Comparison of ENCODE assay signal across 9 cellular contexts in genomic region chr4:6710282-6710681, GRCh38. TPM values are rescaled to one million over a fixed set of nuclear protein-coding genes. Genes with fewer than 3 reads are reported as not detected.
DNase-seq lines count a peak whose midpoint lies in the region; ATAC-seq, FAIRE-seq and TF ChIP-seq lines count a peak whose summit lies in the region.
"Had no signal": no experiment of that assay in that cellular context is flagged by ENCODE, and none has a peak within 500 bp of the region (broad histone marks: within the 10 kb centered on the region; RNA-seq: fewer than 3 reads in every experiment).

No MANE protein-coding gene starts in this region.

- peak overlapping the region; percentile 81 for H2AFZ ChIP-seq in neuron (ENCODE audit: low read depth, low read length)

- peak overlapping the region; percentile 90 for H3K9ac ChIP-seq in ES-I3 (ENCODE audit: low read depth, low read length)

- no peak for TF ChIP-seq CTCF in LNCaP clone FGC (IDR thresholded peaks at IDR 0.05; ENCODE audit: control insufficient read depth, extremely low read depth, insufficient read depth)
- no peak for TF ChIP-seq CTCF in D721Med (IDR thresholded peaks at IDR 0.05; ENCODE audit: insufficient read depth, missing control alignments)

- H3K27me3 ChIP-seq in ectodermal cell (ENCODE audit: control insufficient read depth, insufficient read depth, low read length, poor library complexity, severe bottlenecking) (peaks cover 43% of the 10 kb centered on the region), neuron (ENCODE audit: insufficient read depth, low read length) (no peaks in the 10 kb centered on the region)

- CTCF ChIA-PET in HEK293T (lab: Yijun Ruan, JAX), result interaction anchor here (1.0 kb wide), 2 partner anchors 163 kb away, joined by 3 read pairs; no protein-coding TSS in a partner anchor

- DNase-seq in LNCaP clone FGC (ENCODE audit: low read depth), result no peak
- DNase-seq in left lobe of liver (ENCODE audit: low spot score), result no peak
- DNase-seq in NK-92 (lab: John Stamatoyannopoulos, UW; ENCODE audit: unreplicated experiment), result no peak
- DNase-seq in D721Med (ENCODE audit: insufficient read length, low spot score), result no peak
- no peak for DNase-seq in HEK293T (ENCODE audit: extremely low spot score)

- no peak for FAIRE-seq in D721Med (lab: Jason Lieb, UNC)

- H3K36me3 ChIP-seq in ES-I3 (ENCODE audit: insufficient read depth, low read length) (peaks cover 4% of the 10 kb centered on the region; the same call in 1 of the 2 replicates), ectodermal cell (ENCODE audit: control insufficient read depth, insufficient read depth, low read length) (peaks cover 2% of the 10 kb centered on the region), neuron (ENCODE audit: insufficient read depth, low read length) (peaks cover 15% of the 10 kb centered on the region)

- WGBS in ectodermal cell, 2 experiments, result 16 to 21% methylated on average over 6 of the region's 6 CpGs

- H3K9me3 ChIP-seq in ES-I3 (ENCODE audit: control insufficient read depth, insufficient read depth, low read length) (no peaks in the 10 kb centered on the region), ectodermal cell (ENCODE audit: control insufficient read depth, low read length) (no peaks in the 10 kb centered on the region), neuron (ENCODE audit: low read length) (peaks cover 2% of the 10 kb centered on the region)

- POLR2A ChIA-PET in HEK293T (lab: Yijun Ruan, JAX), result interaction anchor here (0.8 to 5.0 kb wide), 15 partner anchors 8 to 358 kb away, joined by 3 to 62 read pairs (median 5); partner anchors contain the start of genes GRPEL1 and MRFAP1

- ATAC-seq in left lobe of liver, result no peak

- H3K4me1 ChIP-seq in ES-I3 (ENCODE audit: insufficient read depth, low read length) (peaks cover 9% of the 10 kb centered on the region; the same call in 1 of the 2 replicates), ectodermal cell (ENCODE audit: control insufficient read depth, insufficient read depth, low read length) (peaks cover 14% of the 10 kb centered on the region), neuron (ENCODE audit: insufficient read depth, low read length) (peaks cover 21% of the 10 kb centered on the region)

- H3K27ac ChIP-seq in ectodermal cell (ENCODE audit: insufficient read depth, low read depth, low read length, poor library complexity, severe bottlenecking), result no peak overlapping the region

- peak overlapping the region; percentile 89 for H3K4me3 ChIP-seq in LNCaP clone FGC (ENCODE audit: low read depth, low read length)
- H3K4me3 ChIP-seq in ectodermal cell (ENCODE audit: insufficient read depth, low read depth, low read length), result peak overlapping the region; percentile 67
- peak overlapping the region; percentile 92 for H3K4me3 ChIP-seq in neuron (ENCODE audit: low read length)

TF ChIP-seq in HEK293T, 16 proteins besides CTCF, POLR2A, EP300 and RAD21:
- TF ChIP-seq TARDBP (IDR thresholded peaks at IDR 0.05) (no peak), CTBP1 (IDR thresholded peaks at IDR 0.05; ENCODE audit: borderline replicate concordance) (no peak), ARNT (IDR thresholded peaks at IDR 0.05) (no peak), FOXM1 (IDR thresholded peaks at IDR 0.05; ENCODE audit: borderline replicate concordance) (no peak)

RNA-seq across cellular contexts. Expression of gene MRFAP1L1, which starts 0.6 kb away (rescaled TPM):
- 90.7 TPM for polyA plus RNA-seq in ectodermal cell (2013, experiment 1 of 4)
- 94.4 TPM for polyA plus RNA-seq in ectodermal cell (2013, experiment 2 of 4)
- 68.6 TPM for polyA plus RNA-seq in ectodermal cell (2013, experiment 3 of 4)
- polyA plus RNA-seq in ectodermal cell (2013, experiment 4 of 4), result 78.3 TPM
- 26.7 TPM for total RNA-seq in left lobe of liver

RNA-seq across cellular contexts. Expression of gene BLOC1S4, which starts 5.7 kb away (rescaled TPM):
- polyA plus RNA-seq in ectodermal cell (2013, experiment 1 of 4), result 15.5 TPM
- 15.5 TPM for polyA plus RNA-seq in ectodermal cell (2013, experiment 2 of 4)
- 15.9 TPM for polyA plus RNA-seq in ectodermal cell (2013, experiment 3 of 4)
- polyA plus RNA-seq in ectodermal cell (2013, experiment 4 of 4), result 18.1 TPM
- total RNA-seq in left lobe of liver, result 6.5 TPM

RNA-seq across cellular contexts. Expression of gene S100P, which starts 16.6 kb away (rescaled TPM):
- polyA plus RNA-seq in ectodermal cell (2013, experiment 1 of 4), result not detected
- polyA plus RNA-seq in ectodermal cell (2013, experiment 2 of 4), result not detected
- polyA plus RNA-seq in ectodermal cell (2013, experiment 3 of 4), result not detected
- polyA plus RNA-seq in ectodermal cell (2013, experiment 4 of 4), result not detected
- total RNA-seq in left lobe of liver, result 2.3 TPM
- total RNA-seq: LHCN-M2 had no signal
